Comparison of ENCODE assay signal across 29 cellular contexts in genomic region chr5:158773151-158773550, GRCh38.
A peak's percentile ranks its signal among the peaks of the same experiment; 100 is the strongest.
DNase-seq lines count a peak whose midpoint lies in the region; ATAC-seq and TF ChIP-seq lines count a peak whose summit lies in the region.
"Had no signal": no experiment of that assay in that cellular context is flagged by ENCODE, and none has a peak within 500 bp of the region (broad histone marks: within the 10 kb centered on the region; RNA-seq: fewer than 3 reads in every experiment).

No MANE protein-coding gene starts in this region.

- intact Hi-C loops in left ventricle myocardium inferior (cut with micrococcal nuclease) = no loop called here
- intact Hi-C loops in Right ventricle myocardium superior (cut with DNase I) = no loop called here
- intact Hi-C loops in gastrocnemius medialis (cut with DNase I; ENCODE audit: low total_unique reads) = no loop called here

- TF ChIP-seq POLR2A in gastrocnemius medialis (IDR thresholded peaks at IDR 0.05) (no peak), Peyer's patch (IDR thresholded peaks at IDR 0.05) (no peak)

- H3K36me3 ChIP-seq in left ventricle myocardium inferior = no peaks in the 10 kb centered on the region
- H3K36me3 ChIP-seq in gastrocnemius medialis = no peaks in the 10 kb centered on the region
- H3K36me3 ChIP-seq in Peyer's patch = no peaks in the 10 kb centered on the region
- H3K36me3 ChIP-seq: BE2C, ovary, right atrium auricular region had no signal

- H3K36me3 Mint-ChIP-seq in T-cell = no peaks in the 10 kb centered on the region

- no peak overlapping the region for H3K4me3 Mint-ChIP-seq in T-cell
- H3K4me3 Mint-ChIP-seq: activated naive CD4-positive, alpha-beta T cell treated with anti-CD3 and anti-CD28 coated beads for 36 hours; dendritic cell treated with granulocyte-macrophage colony-stimulating factor and Interleukin-4, amounts not matched to agents 40 ng/mL and 50 ng/mL, for 4 days; nephron; stimulated activated naive CD8-positive, alpha-beta T cell treated with anti-CD3 and anti-CD28 coated beads, Interleukin-15, Interleukin-2, amounts not matched to agents 100 ng/mL and 50 ng/mL, for 24 hours had no signal

- peaks cover 7 to 12% of the 10 kb centered on the region in 2 donors for H3K27me3 Mint-ChIP-seq in T-cell
- H3K27me3 Mint-ChIP-seq: dendritic cell treated with granulocyte-macrophage colony-stimulating factor and Interleukin-4, amounts not matched to agents 40 ng/mL and 50 ng/mL, for 4 days had no signal

- ATAC-seq in Right ventricle myocardium superior (ENCODE audit: poor library complexity) (no peak), gastrocnemius medialis (no peak), T-cell (replicated peaks in 1 of 4) (no peak), GM18861 (IDR thresholded peaks at IDR 0.05; ENCODE audit: unreplicated experiment) (no peak)
- ATAC-seq: A549, HCT116, left lobe of liver had no signal

- no peak for TF ChIP-seq CTCF in left ventricle myocardium inferior (IDR thresholded peaks at IDR 0.05; ENCODE audit: borderline replicate concordance)
- TF ChIP-seq CTCF in gastrocnemius medialis (IDR thresholded peaks at IDR 0.05 in 4 of 5, conservative IDR thresholded peaks at IDR 0.05 in 1 of 5) = no peak
- TF ChIP-seq CTCF in Peyer's patch (IDR thresholded peaks at IDR 0.05) = no peak

- in situ Hi-C loops in gastrocnemius medialis (cut with MboI; ENCODE audit: low sequenced_read_pairs in 4 of 4) = no loop called here

- H3K4me1 ChIP-seq in left ventricle myocardium inferior (peaks cover 68% of the 10 kb centered on the region), gastrocnemius medialis (peaks cover under 1 to 25% of the 10 kb centered on the region in 2 donors), Peyer's patch (peaks cover 0 to 15% (median 2%) of the 10 kb centered on the region in 4 donors)
- H3K4me1 ChIP-seq: A549 had no signal

- peaks cover 0 to 3% (median 0%) of the 10 kb centered on the region in 3 donors for H3K9me3 Mint-ChIP-seq in T-cell
- H3K9me3 Mint-ChIP-seq: activated naive CD4-positive, alpha-beta T cell treated with anti-CD3 and anti-CD28 coated beads for 36 hours; dendritic cell treated with granulocyte-macrophage colony-stimulating factor and Interleukin-4, amounts not matched to agents 40 ng/mL and 50 ng/mL, for 4 days; nephron; stimulated activated naive CD8-positive, alpha-beta T cell treated with anti-CD3 and anti-CD28 coated beads, Interleukin-15, Interleukin-2, amounts not matched to agents 100 ng/mL and 50 ng/mL, for 24 hours had no signal

- no peak overlapping the region for H3K4me3 ChIP-seq in left ventricle myocardium inferior
- no peak overlapping the region for H3K4me3 ChIP-seq in gastrocnemius medialis
- no peak overlapping the region for H3K4me3 ChIP-seq in Peyer's patch
- H3K4me3 ChIP-seq: A549, ovary, right atrium auricular region had no signal

- H3K27ac ChIP-seq in left ventricle myocardium inferior (replicated peaks) (peak overlapping the region; percentile 81), gastrocnemius medialis (peak overlapping the region; percentile 42 to 71 (median 67)), Peyer's patch (no peak overlapping the region)
- H3K27ac ChIP-seq: A549, HL-60, ovary had no signal

- H3K27me3 ChIP-seq in left ventricle myocardium inferior (ENCODE audit: low read depth) (no peaks in the 10 kb centered on the region), gastrocnemius medialis (no peaks in the 10 kb centered on the region), Peyer's patch (no peaks in the 10 kb centered on the region)
- H3K27me3 ChIP-seq: BE2C, ovary, right atrium auricular region had no signal

- peaks cover 0 to 8% (median 0%) of the 10 kb centered on the region in 3 donors for H3K4me1 Mint-ChIP-seq in T-cell

- CTCF ChIA-PET in T-cell (lab: Charles Lee) = no interaction called here

- POLR2A ChIA-PET in T-cell (lab: Charles Lee) = no interaction called here

- no peak for DNase-seq in left ventricle myocardium inferior
- no peak for DNase-seq in Right ventricle myocardium superior
- peak; percentile 17 for DNase-seq in dermis blood vessel endothelial cell
- no peak for DNase-seq in gastrocnemius medialis
- DNase-seq in SIG-M5 (lab: John Stamatoyannopoulos, UW) = no peak
- no peak for DNase-seq in T-cell
- no peak for DNase-seq in Peyer's patch
- DNase-seq: activated CD4-positive, alpha-beta T cell treated with anti-CD3 and anti-CD28 coated beads, Interleukin-2, amount 50 U/mL, for 1 hour; activated naive CD4-positive, alpha-beta T cell treated with anti-CD3 and anti-CD28 coated beads for 36 hours; amygdala; BE2C; DMS79 treated with DMSO at 0.1 percent for 48 hours; head of caudate nucleus; Kasumi-1; NCI-H187; NCI-H2227 treated with DMSO at 0.1 percent for 48 hours; ovary; stimulated activated CD4-positive, alpha-beta T cell treated with anti-CD3 and anti-CD28 coated beads, Interleukin-4, amount 100 ng/mL, for 4 hours; T-helper 9 cell; trophoblast cell had no signal

- H3K9me3 ChIP-seq in left ventricle myocardium inferior (replicated peaks) (no peaks in the 10 kb centered on the region), gastrocnemius medialis (no peaks in the 10 kb centered on the region), Peyer's patch (no peaks in the 10 kb centered on the region)
- H3K9me3 ChIP-seq: A549, BE2C, ovary, right atrium auricular region had no signal

- H3K27ac Mint-ChIP-seq in T-cell = no peak overlapping the region
- H3K27ac Mint-ChIP-seq: activated naive CD4-positive, alpha-beta T cell treated with anti-CD3 and anti-CD28 coated beads for 36 hours; dendritic cell treated with granulocyte-macrophage colony-stimulating factor and Interleukin-4, amounts not matched to agents 40 ng/mL and 50 ng/mL, for 4 days; nephron; stimulated activated naive CD8-positive, alpha-beta T cell treated with anti-CD3 and anti-CD28 coated beads, Interleukin-15, Interleukin-2, amounts not matched to agents 100 ng/mL and 50 ng/mL, for 24 hours had no signal

Comparison
In these comparisons a context has a peak if more than half of its experiments do, and no peak if none do; other contexts are left out.
1. H3K27ac ChIP-seq: peak in left ventricle myocardium inferior (single experiment) and gastrocnemius medialis (4 of 4); none in Peyer's patch (0 of 4).